ENCODE assay signal across 8 cellular contexts in genomic region chr4:172982151-172982590, GRCh38.
DNase-seq lines count a peak whose midpoint lies in the region; ATAC-seq and TF ChIP-seq lines count a peak whose summit lies in the region.
"Had no signal": no experiment of that assay in that cellular context is flagged by ENCODE, and none has a peak within 500 bp of the region (broad histone marks: within the 10 kb centered on the region; RNA-seq: fewer than 3 reads in every experiment).

No MANE protein-coding gene starts in this region.

- no peaks in the 10 kb centered on the region for H3K27me3 ChIP-seq in naive thymus-derived CD4-positive, alpha-beta T cell (ENCODE audit: control insufficient read depth in 2 of 2, insufficient read depth in 2 of 2, low read length in 2 of 2)

- H3K27ac Mint-ChIP-seq in stimulated activated effector memory CD8-positive, alpha-beta T cell treated with anti-CD3 and anti-CD28 coated beads, Interleukin-12 subunit alpha, Interleukin-12 subunit beta, amount 100 ng/mL, for 72 hours: no peak overlapping the region
- H3K27ac Mint-ChIP-seq in naive thymus-derived CD4-positive, alpha-beta T cell: no peak overlapping the region
- H3K27ac Mint-ChIP-seq: activated B cell treated with CpG ODN at 0.5 μM for 24 hours had no signal

- DNase-seq in HT1080 (ENCODE audit: low read depth) (peak; percentile 97), cardiac fibroblast (ENCODE audit: low read depth in 2 of 2) (peak; percentile 70 to 96), NK-92 (lab: John Stamatoyannopoulos, UW; ENCODE audit: unreplicated experiment) (no peak), Right ventricle myocardium inferior (ENCODE audit: missing footprints) (no peak)
- DNase-seq in stimulated activated effector memory CD8-positive, alpha-beta T cell treated with anti-CD3 and anti-CD28 coated beads, Interleukin-12 subunit alpha, Interleukin-12 subunit beta, amount 100 ng/mL, for 72 hours (ENCODE audit: low spot score in 2 of 2): no peak
- no peak for DNase-seq in naive thymus-derived CD4-positive, alpha-beta T cell
- DNase-seq: activated B cell treated with CpG ODN at 0.5 μM for 24 hours had no signal

- no peaks in the 10 kb centered on the region for H3K9me3 Mint-ChIP-seq in stimulated activated effector memory CD8-positive, alpha-beta T cell treated with anti-CD3 and anti-CD28 coated beads, Interleukin-12 subunit alpha, Interleukin-12 subunit beta, amount 100 ng/mL, for 72 hours
- H3K9me3 Mint-ChIP-seq in naive thymus-derived CD4-positive, alpha-beta T cell: peaks cover 0 to 9% (median 0%) of the 10 kb centered on the region in 11 donors
- H3K9me3 Mint-ChIP-seq: activated B cell treated with CpG ODN at 0.5 μM for 24 hours had no signal

- H3K4me1 ChIP-seq in naive thymus-derived CD4-positive, alpha-beta T cell (ENCODE audit: control insufficient read depth in 2 of 2, insufficient read depth in 2 of 2, low read length in 2 of 2): no peaks in the 10 kb centered on the region

- ATAC-seq in GM19463 (IDR thresholded peaks at IDR 0.05; ENCODE audit: unreplicated experiment) (peak; percentile 58), Right ventricle myocardium inferior (no peak)
- ATAC-seq in stimulated activated effector memory CD8-positive, alpha-beta T cell treated with anti-CD3 and anti-CD28 coated beads, Interleukin-12 subunit alpha, Interleukin-12 subunit beta, amount 100 ng/mL, for 72 hours: peak; percentile 21
- ATAC-seq in naive thymus-derived CD4-positive, alpha-beta T cell: no peak

- H3K4me3 ChIP-seq in cardiac fibroblast (replicated peaks in 1 of 2; ENCODE audit: low read depth in 2 of 2, low read length in 2 of 2): no peak overlapping the region
- H3K4me3 ChIP-seq in naive thymus-derived CD4-positive, alpha-beta T cell (ENCODE audit: low read length): no peak overlapping the region

- H3K27ac ChIP-seq in naive thymus-derived CD4-positive, alpha-beta T cell (ENCODE audit: low read depth, low read length): no peak overlapping the region

- no peaks in the 10 kb centered on the region for H3K36me3 ChIP-seq in naive thymus-derived CD4-positive, alpha-beta T cell (ENCODE audit: control insufficient read depth in 2 of 3, insufficient read depth in 3 of 3, low read length in 3 of 3)

- POLR2A ChIA-PET in naive thymus-derived CD4-positive, alpha-beta T cell (lab: Charles Lee): no interaction called here

- no peaks in the 10 kb centered on the region for H3K4me1 Mint-ChIP-seq in stimulated activated effector memory CD8-positive, alpha-beta T cell treated with anti-CD3 and anti-CD28 coated beads, Interleukin-12 subunit alpha, Interleukin-12 subunit beta, amount 100 ng/mL, for 72 hours
- no peaks in the 10 kb centered on the region for H3K4me1 Mint-ChIP-seq in naive thymus-derived CD4-positive, alpha-beta T cell
- H3K4me1 Mint-ChIP-seq: activated B cell treated with CpG ODN at 0.5 μM for 24 hours had no signal

- H3K36me3 Mint-ChIP-seq in stimulated activated effector memory CD8-positive, alpha-beta T cell treated with anti-CD3 and anti-CD28 coated beads, Interleukin-12 subunit alpha, Interleukin-12 subunit beta, amount 100 ng/mL, for 72 hours: no peaks in the 10 kb centered on the region
- no peaks in the 10 kb centered on the region for H3K36me3 Mint-ChIP-seq in naive thymus-derived CD4-positive, alpha-beta T cell

- H3K27me3 Mint-ChIP-seq in naive thymus-derived CD4-positive, alpha-beta T cell: peaks cover 0 to 24% (median 12%) of the 10 kb centered on the region in 5 donors

- H3K9me3 ChIP-seq in naive thymus-derived CD4-positive, alpha-beta T cell (ENCODE audit: control insufficient read depth in 2 of 3, low read length in 3 of 3): no peaks in the 10 kb centered on the region

- TF ChIP-seq CTCF in cardiac fibroblast (IDR thresholded peaks at IDR 0.05; ENCODE audit: low read depth, low read length): no peak

- intact Hi-C loops in naive thymus-derived CD4-positive, alpha-beta T cell (cut with micrococcal nuclease): no loop called here
- intact Hi-C loops in Right ventricle myocardium inferior (cut with DNase I): no loop called here

- no peak overlapping the region for H3K4me3 Mint-ChIP-seq in stimulated activated effector memory CD8-positive, alpha-beta T cell treated with anti-CD3 and anti-CD28 coated beads, Interleukin-12 subunit alpha, Interleukin-12 subunit beta, amount 100 ng/mL, for 72 hours
- H3K4me3 Mint-ChIP-seq in naive thymus-derived CD4-positive, alpha-beta T cell: no peak overlapping the region
- H3K4me3 Mint-ChIP-seq: activated B cell treated with CpG ODN at 0.5 μM for 24 hours had no signal

- CTCF ChIA-PET in naive thymus-derived CD4-positive, alpha-beta T cell (lab: Charles Lee): interaction anchor here (0.6 kb wide), 1 partner anchor 1303 kb away, joined by 3 read pairs; no protein-coding TSS in a partner anchor

Comparison
In these comparisons a context has a peak if more than half of its experiments do, and no peak if none do; other contexts are left out.
1. ATAC-seq: peak in GM19463 (single experiment) and stimulated activated effector memory CD8-positive, alpha-beta T cell treated with anti-CD3 and anti-CD28 coated beads, Interleukin-12 subunit alpha, Interleukin-12 subunit beta, amount 100 ng/mL, for 72 hours (single experiment); none in naive thymus-derived CD4-positive, alpha-beta T cell (single experiment) and Right ventricle myocardium inferior (single experiment).
2. DNase-seq: peak in HT1080 (single experiment) and cardiac fibroblast (2 of 2); none in stimulated activated effector memory CD8-positive, alpha-beta T cell treated with anti-CD3 and anti-CD28 coated beads, Interleukin-12 subunit alpha, Interleukin-12 subunit beta, amount 100 ng/mL, for 72 hours (0 of 2), naive thymus-derived CD4-positive, alpha-beta T cell (0 of 9), NK-92 (single experiment) and Right ventricle myocardium inferior (single experiment).